Comparison of ENCODE assay signal across 8 cellular contexts in the genomic region with DNA sequence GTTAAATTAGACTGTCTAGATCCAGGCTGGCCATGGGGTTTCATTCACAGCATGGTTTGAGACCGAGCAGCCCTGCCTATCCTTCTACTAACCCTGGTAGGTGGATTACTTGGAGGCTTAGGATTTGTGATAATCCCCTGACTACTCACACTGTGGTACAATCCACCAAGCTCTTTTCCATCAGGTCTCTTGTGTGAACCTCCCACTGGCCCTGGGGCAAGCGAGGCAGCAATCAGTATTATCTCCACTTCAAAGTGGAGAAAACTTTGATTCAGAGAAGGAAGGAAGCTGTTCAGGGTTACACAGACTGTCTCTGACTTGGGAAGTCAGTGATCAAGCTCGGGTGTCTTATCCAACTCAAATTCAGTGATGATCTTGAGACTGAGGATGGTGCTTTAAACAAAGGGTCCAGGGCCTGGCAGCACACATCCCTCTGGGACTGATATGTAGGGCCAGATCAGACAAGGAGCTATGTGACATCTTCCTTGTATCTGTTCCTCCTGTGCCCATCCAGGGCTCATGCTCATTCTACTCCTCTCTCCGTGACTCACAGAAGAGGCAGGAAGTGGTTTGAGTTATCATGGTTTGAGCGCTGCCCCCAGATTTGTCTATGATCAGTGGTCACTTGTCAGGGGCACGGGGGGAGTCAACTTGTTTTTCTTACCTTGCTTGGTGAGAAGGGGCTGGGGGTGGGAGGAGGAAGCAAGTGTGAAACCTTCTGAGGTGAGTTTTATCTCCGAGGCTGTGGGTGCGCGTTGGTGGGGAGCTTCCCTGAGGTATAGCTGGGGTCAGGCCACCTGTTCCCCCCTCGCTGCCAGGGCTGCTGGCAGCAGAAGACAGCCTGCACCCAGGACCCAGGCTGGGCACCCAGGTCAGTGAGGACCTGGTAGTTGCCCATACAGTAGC. TPM values are rescaled to one million over a fixed set of nuclear protein-coding genes. Genes with fewer than 3 reads are reported as not detected.
DNase-seq lines count a peak whose midpoint lies in the region; ATAC-seq and TF ChIP-seq lines count a peak whose summit lies in the region.

No MANE protein-coding gene starts in this region.

- no peak overlapping the region for H3K27ac ChIP-seq in breast epithelium

- no peaks in the 10 kb centered on the region for H3K27me3 ChIP-seq in breast epithelium

- peak; percentile 49 for ATAC-seq in GM19043 (IDR thresholded peaks at IDR 0.05; ENCODE audit: low read depth, unreplicated experiment)
- ATAC-seq in HG03280 (IDR thresholded peaks at IDR 0.05; ENCODE audit: unreplicated experiment), result peak; percentile 40
- ATAC-seq in central memory CD8-positive, alpha-beta T cell (replicated peaks; ENCODE audit: extremely low read depth, poor library complexity, severe bottlenecking), result peak; percentile 72

- peaks cover 61% of the 10 kb centered on the region for H3K4me1 Mint-ChIP-seq in central memory CD8-positive, alpha-beta T cell

- H3K9me3 Mint-ChIP-seq in central memory CD8-positive, alpha-beta T cell, result no peaks in the 10 kb centered on the region

- intact Hi-C loops in breast epithelium (cut with DNase I; ENCODE audit: low total_unique reads), result no loop called here

- H3K4me1 ChIP-seq in breast epithelium, result no peaks in the 10 kb centered on the region

- no peaks in the 10 kb centered on the region for H3K36me3 Mint-ChIP-seq in central memory CD8-positive, alpha-beta T cell (ENCODE audit: insufficient read depth)

- H3K4me3 ChIP-seq in breast epithelium, result no peak overlapping the region

- no peaks in the 10 kb centered on the region for H3K36me3 ChIP-seq in breast epithelium

- H3K4me3 Mint-ChIP-seq in central memory CD8-positive, alpha-beta T cell, result peak overlapping the region; percentile 70

- no peak for TF ChIP-seq CTCF in breast epithelium (IDR thresholded peaks at IDR 0.05)

- peak overlapping the region; percentile 82 for H3K27ac Mint-ChIP-seq in central memory CD8-positive, alpha-beta T cell (ENCODE audit: low read depth)

- no peaks in the 10 kb centered on the region for H3K9me3 ChIP-seq in breast epithelium

- TF ChIP-seq POLR2A in breast epithelium (IDR thresholded peaks at IDR 0.05), result no peak

- H3K27me3 Mint-ChIP-seq in central memory CD8-positive, alpha-beta T cell, result no peaks in the 10 kb centered on the region

- peak; percentile 22 to 49 (median 41) for DNase-seq in activated CD4-positive, CD25-positive, alpha-beta regulatory T cell (lab: John Stamatoyannopoulos, UW)
- peak; percentile 52 to 71 for DNase-seq in central memory CD8-positive, alpha-beta T cell (ENCODE audit: low spot score in 2 of 2)
- DNase-seq in stimulated activated CD4-positive, alpha-beta T cell treated with anti-CD3 and anti-CD28 coated beads, TNF-alpha, amount 100 ng/mL, for 48 hours (ENCODE audit: low read depth in 3 of 3), result peak; percentile 48 to 71 (median 70)
- no peak for DNase-seq in GDM1 (lab: John Stamatoyannopoulos, UW)
- DNase-seq in breast epithelium (ENCODE audit: low spot score in 2 of 2), result no peak
- DNase-seq in NCI-H510A (lab: John Stamatoyannopoulos, UW), result no peak

RNA-seq across cellular contexts. Expression of gene RGS3, which starts 48.6 kb away (rescaled TPM):
- 10 to 100 TPM; 31.7 to 49.0 (median 35.4) TPM for total RNA-seq in breast epithelium

Comparison
In these comparisons a context has a peak if more than half of its experiments do, and no peak if none do; other contexts are left out.
1. DNase-seq: peak in activated CD4-positive, CD25-positive, alpha-beta regulatory T cell (4 of 4), central memory CD8-positive, alpha-beta T cell (2 of 2) and stimulated activated CD4-positive, alpha-beta T cell treated with anti-CD3 and anti-CD28 coated beads, TNF-alpha, amount 100 ng/mL, for 48 hours (3 of 3); none in GDM1 (single experiment), breast epithelium (0 of 2) and NCI-H510A (single experiment).
2. Peak in every context shown above with its lines, with median percentiles within 50 percentile points of each other: ATAC-seq.